ENCODE assay signal across 19 cellular contexts in the genomic region with DNA sequence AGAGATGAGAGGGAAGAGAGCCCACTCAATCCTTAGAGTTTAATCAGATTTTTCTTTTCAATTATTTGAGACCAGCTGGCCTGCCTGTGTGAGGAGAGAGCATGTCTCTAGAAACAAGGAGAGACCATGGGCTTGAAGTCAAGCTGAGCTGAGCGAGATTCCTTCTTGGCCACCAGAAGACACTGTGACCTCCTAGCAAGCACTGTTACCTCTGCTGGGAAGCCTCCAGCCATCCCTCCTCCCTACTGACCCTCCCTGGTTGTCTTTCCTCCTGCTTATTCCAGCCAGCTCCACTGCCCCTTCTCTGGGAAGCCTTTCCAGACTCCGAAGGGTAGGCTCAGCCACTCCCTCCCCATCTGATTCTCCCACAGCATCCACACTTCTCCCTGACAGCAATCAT.
DNase-seq lines count a peak whose midpoint lies in the region; TF ChIP-seq lines count a peak whose summit lies in the region.
"Had no signal": no experiment of that assay in that cellular context is flagged by ENCODE, and none has a peak within 500 bp of the region (broad histone marks: within the 10 kb centered on the region; RNA-seq: fewer than 3 reads in every experiment).

No MANE protein-coding gene starts in this region.

- no peak for DNase-seq in activated naive CD4-positive, alpha-beta T cell treated with anti-CD3 and anti-CD28 coated beads for 36 hours
- DNase-seq in activated naive CD4-positive, alpha-beta T cell treated with Interleukin-2 at 50 U/mL for 16 hours: no peak
- DNase-seq in WERI-Rb-1 (no peak), ecto neural progenitor cell (ENCODE audit: low spot score) (peak; percentile 24), vagina (ENCODE audit: extremely low spot score in 2 of 2) (peak; percentile 46 to 60), midbrain (lab: John Stamatoyannopoulos, UW) (no peak), GDM1 (lab: John Stamatoyannopoulos, UW) (no peak)
- DNase-seq: Caco-2; central memory CD4-positive, alpha-beta T cell; effector CD4-positive, alpha-beta T cell; NCI-H1417; PC-3; psoas muscle; SHP77 treated with DMSO at 0.1 percent for 48 hours; stimulated activated CD4-positive, alpha-beta T cell treated with anti-CD3 and anti-CD28 coated beads, Interleukin-4, amount 100 ng/mL, for 4 hours; T-helper 9 cell; testis had no signal

- H3K4me1 Mint-ChIP-seq in activated naive CD4-positive, alpha-beta T cell treated with anti-CD3 and anti-CD28 coated beads for 36 hours (ENCODE audit: low read depth): peaks cover 60% of the 10 kb centered on the region

- no peaks in the 10 kb centered on the region for H3K27me3 Mint-ChIP-seq in activated naive CD4-positive, alpha-beta T cell treated with anti-CD3 and anti-CD28 coated beads for 36 hours (ENCODE audit: low read depth)

- H3K4me3 ChIP-seq in WERI-Rb-1 (ENCODE audit: low read depth, low read length) (no peak overlapping the region), vagina (no peak overlapping the region)
- H3K4me3 ChIP-seq: psoas muscle, skin epidermis, testis had no signal

- H3K27me3 ChIP-seq in WERI-Rb-1 (ENCODE audit: insufficient read depth, low read depth, severe bottlenecking): no peaks in the 10 kb centered on the region
- H3K27me3 ChIP-seq in vagina: no peaks in the 10 kb centered on the region
- H3K27me3 ChIP-seq: esophagus muscularis mucosa, testis had no signal

- no peaks in the 10 kb centered on the region for H3K9me3 ChIP-seq in WERI-Rb-1 (ENCODE audit: severe bottlenecking)
- no peaks in the 10 kb centered on the region for H3K9me3 ChIP-seq in vagina
- H3K9me3 ChIP-seq: Caco-2, esophagus muscularis mucosa, psoas muscle, testis had no signal

- intact Hi-C loops in activated naive CD4-positive, alpha-beta T cell treated with anti-CD3 and anti-CD28 coated beads for 36 hours (cut with micrococcal nuclease): loop anchor here (5.0 to 10.0 kb wide), 3 partner anchors 257 to 1668 kb away; partner anchors contain the start of genes CD164 and PDSS2
- intact Hi-C loops in vagina (cut with DNase I): no loop called here

- CTCF ChIA-PET in activated naive CD4-positive, alpha-beta T cell treated with anti-CD3 and anti-CD28 coated beads for 36 hours (lab: Charles Lee): interaction anchor here (1.2 to 2.6 kb wide), 6 partner anchors 10 to 133 kb away, joined by 3 to 19 read pairs (median 10); no protein-coding TSS in a partner anchor

- TF ChIP-seq POLR2A in vagina (IDR thresholded peaks at IDR 0.05): no peak

- peak overlapping the region; percentile 64 for H3K4me3 Mint-ChIP-seq in activated naive CD4-positive, alpha-beta T cell treated with anti-CD3 and anti-CD28 coated beads for 36 hours

- no peaks in the 10 kb centered on the region for H3K9me3 Mint-ChIP-seq in activated naive CD4-positive, alpha-beta T cell treated with anti-CD3 and anti-CD28 coated beads for 36 hours

- H3K27ac ChIP-seq in WERI-Rb-1 (peak overlapping the region; percentile 74), vagina (no peak overlapping the region)
- H3K27ac ChIP-seq: psoas muscle, testis had no signal

- H3K36me3 Mint-ChIP-seq in activated naive CD4-positive, alpha-beta T cell treated with anti-CD3 and anti-CD28 coated beads for 36 hours (ENCODE audit: low read depth): peaks cover 12% of the 10 kb centered on the region

- peaks cover 20% of the 10 kb centered on the region for H3K4me1 ChIP-seq in vagina
- H3K4me1 ChIP-seq: Caco-2 had no signal

- TF ChIP-seq CTCF in WERI-Rb-1 (IDR thresholded peaks at IDR 0.05; ENCODE audit: low read depth, low read length): no peak
- TF ChIP-seq CTCF in vagina (IDR thresholded peaks at IDR 0.05): no peak

- H3K27ac Mint-ChIP-seq in activated naive CD4-positive, alpha-beta T cell treated with anti-CD3 and anti-CD28 coated beads for 36 hours: peak overlapping the region; percentile 91

- H3K36me3 ChIP-seq in WERI-Rb-1 (no peaks in the 10 kb centered on the region), vagina (no peaks in the 10 kb centered on the region)
- H3K36me3 ChIP-seq: esophagus muscularis mucosa had no signal

Comparison
In these comparisons a context has a peak if more than half of its experiments do, and no peak if none do; other contexts are left out.
1. DNase-seq: peak in ecto neural progenitor cell (single experiment) and vagina (2 of 2); none in activated naive CD4-positive, alpha-beta T cell treated with anti-CD3 and anti-CD28 coated beads for 36 hours (single experiment), activated naive CD4-positive, alpha-beta T cell treated with Interleukin-2 at 50 U/mL for 16 hours (single experiment), WERI-Rb-1 (single experiment), midbrain (single experiment) and GDM1 (single experiment).